In the genomic region with DNA sequence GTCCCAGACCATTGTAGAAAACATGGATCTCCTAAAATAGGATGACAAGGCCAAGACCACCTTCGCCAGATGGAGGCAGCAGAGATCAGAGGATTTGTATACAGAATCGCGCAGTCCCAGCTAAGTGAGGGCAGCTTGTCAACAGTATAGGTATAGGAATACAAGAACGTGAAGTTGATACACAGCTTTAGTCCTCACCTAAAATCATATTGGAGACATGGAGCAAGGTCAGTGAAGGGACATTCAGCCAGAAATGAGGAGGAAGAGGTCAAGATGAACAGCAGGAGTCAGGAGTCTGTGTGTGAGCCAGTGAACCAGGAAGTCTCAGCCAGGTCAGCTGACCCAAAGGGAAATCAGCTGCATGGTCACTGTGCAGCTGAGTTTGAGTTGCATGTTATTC, we compare ENCODE assay signal across 9 cellular contexts.
DNase-seq lines count a peak whose midpoint lies in the region; TF ChIP-seq lines count a peak whose summit lies in the region.
"Had no signal": no experiment of that assay in that cellular context is flagged by ENCODE, and none has a peak within 500 bp of the region (broad histone marks: within the 10 kb centered on the region; RNA-seq: fewer than 3 reads in every experiment).

No MANE protein-coding gene starts in this region.

- no peak overlapping the region for H3K27ac Mint-ChIP-seq in activated CD4-positive, alpha-beta memory T cell treated with anti-CD3 and anti-CD28 coated beads, Interleukin-2, amount 10 ng/mL, durations not matched to agents 7 days and 5 days

- H3K36me3 ChIP-seq in KMS-11 (ENCODE audit: insufficient read depth): no peaks in the 10 kb centered on the region
- no peaks in the 10 kb centered on the region for H3K36me3 ChIP-seq in effector memory CD4-positive, alpha-beta T cell (ENCODE audit: control insufficient read depth, insufficient read depth, low read length)

- no peak overlapping the region for H2AFZ ChIP-seq in KMS-11 (ENCODE audit: low read depth)

- H3K27ac ChIP-seq in KMS-11: no peak overlapping the region
- H3K27ac ChIP-seq in effector memory CD4-positive, alpha-beta T cell (ENCODE audit: insufficient read depth, low read length, poor library complexity, severe bottlenecking): no peak overlapping the region

- H3K79me2 ChIP-seq in KMS-11 (ENCODE audit: insufficient read depth, low read depth): no peaks in the 10 kb centered on the region

- peaks cover 28% of the 10 kb centered on the region for H3K27me3 Mint-ChIP-seq in activated CD4-positive, alpha-beta memory T cell treated with anti-CD3 and anti-CD28 coated beads, Interleukin-2, amount 10 ng/mL, durations not matched to agents 7 days and 5 days

- H3K36me3 Mint-ChIP-seq in activated CD4-positive, alpha-beta memory T cell treated with anti-CD3 and anti-CD28 coated beads, Interleukin-2, amount 10 ng/mL, durations not matched to agents 7 days and 5 days (ENCODE audit: low read depth): no peaks in the 10 kb centered on the region

- H4K20me1 ChIP-seq in KMS-11 (ENCODE audit: insufficient read depth): no peaks in the 10 kb centered on the region

- no peaks in the 10 kb centered on the region for H3K9me3 ChIP-seq in effector memory CD4-positive, alpha-beta T cell (ENCODE audit: control insufficient read depth, low read length)

- no peaks in the 10 kb centered on the region for H3K27me3 ChIP-seq in KMS-11 (ENCODE audit: insufficient read depth, low read depth)
- no peaks in the 10 kb centered on the region for H3K27me3 ChIP-seq in effector memory CD4-positive, alpha-beta T cell (replicated peaks; ENCODE audit: control insufficient read depth, insufficient read depth, low read length, poor library complexity, severe bottlenecking)

- no peak for DNase-seq in GM12864 (ENCODE audit: low read depth)
- peak; percentile 26 for DNase-seq in activated CD4-positive, alpha-beta memory T cell treated with anti-CD3 and anti-CD28 coated beads, Interleukin-2, amount 10 ng/mL, durations not matched to agents 7 days and 5 days
- DNase-seq in medulla oblongata (ENCODE audit: extremely low spot score): peak; percentile 84
- DNase-seq in effector memory CD4-positive, alpha-beta T cell: no peak
- no peak for DNase-seq in activated effector memory CD4-positive, alpha-beta T cell treated with Interleukin-2 at 50 U/mL for 16 hours
- DNase-seq in NCI-H2081 treated with DMSO at 0.1 percent for 48 hours (lab: John Stamatoyannopoulos, UW): no peak
- DNase-seq in activated CD4-positive, CD25-positive, alpha-beta regulatory T cell (lab: John Stamatoyannopoulos, UW): no peak
- DNase-seq: left ventricle myocardium superior had no signal

- H3K4me2 ChIP-seq in KMS-11: no peak overlapping the region

- POLR2A ChIA-PET in activated CD4-positive, alpha-beta memory T cell treated with anti-CD3 and anti-CD28 coated beads, Interleukin-2, amount 10 ng/mL, durations not matched to agents 7 days and 5 days (lab: Charles Lee): no interaction called here

- TF ChIP-seq CTCF in GM12864 (IDR thresholded peaks at IDR 0.05; ENCODE audit: low read depth, low read length, missing control alignments): peak; percentile 35
- TF ChIP-seq CTCF in KMS-11 (conservative IDR thresholded peaks at IDR 0.05; ENCODE audit: low read depth, low read length): 0 out of 2 replicates have a peak, but pooled peaks have one; percentile 28

- H3K9ac ChIP-seq in KMS-11: no peak overlapping the region

- H3K4me3 ChIP-seq in GM12864 (ENCODE audit: low read depth, low read length) (no peak overlapping the region), KMS-11 (IDR thresholded peaks at IDR 0.05; ENCODE audit: insufficient read depth, low read depth, low read length) (no peak overlapping the region)
- no peak overlapping the region for H3K4me3 ChIP-seq in effector memory CD4-positive, alpha-beta T cell (ENCODE audit: insufficient read depth, low read depth, low read length, poor library complexity, severe bottlenecking)

- H3K4me1 ChIP-seq in KMS-11 (ENCODE audit: low read depth, poor library complexity, severe bottlenecking): no peaks in the 10 kb centered on the region
- H3K4me1 ChIP-seq in effector memory CD4-positive, alpha-beta T cell (ENCODE audit: control insufficient read depth, insufficient read depth, low read length, poor library complexity, severe bottlenecking): no peaks in the 10 kb centered on the region

- no peaks in the 10 kb centered on the region for H3K9me3 Mint-ChIP-seq in activated CD4-positive, alpha-beta memory T cell treated with anti-CD3 and anti-CD28 coated beads, Interleukin-2, amount 10 ng/mL, durations not matched to agents 7 days and 5 days

- H3K4me1 Mint-ChIP-seq in activated CD4-positive, alpha-beta memory T cell treated with anti-CD3 and anti-CD28 coated beads, Interleukin-2, amount 10 ng/mL, durations not matched to agents 7 days and 5 days: peaks cover 6% of the 10 kb centered on the region

- no peak overlapping the region for H3K4me3 Mint-ChIP-seq in activated CD4-positive, alpha-beta memory T cell treated with anti-CD3 and anti-CD28 coated beads, Interleukin-2, amount 10 ng/mL, durations not matched to agents 7 days and 5 days

- CTCF ChIA-PET in activated CD4-positive, alpha-beta memory T cell treated with anti-CD3 and anti-CD28 coated beads, Interleukin-2, amount 10 ng/mL, durations not matched to agents 7 days and 5 days (lab: Charles Lee): no interaction called here

Comparison
In these comparisons a context has a peak if more than half of its experiments do, and no peak if none do; other contexts are left out.
1. DNase-seq: peak in activated CD4-positive, alpha-beta memory T cell treated with anti-CD3 and anti-CD28 coated beads, Interleukin-2, amount 10 ng/mL, durations not matched to agents 7 days and 5 days (single experiment) and medulla oblongata (single experiment); none in GM12864 (single experiment), effector memory CD4-positive, alpha-beta T cell (0 of 3), activated effector memory CD4-positive, alpha-beta T cell treated with Interleukin-2 at 50 U/mL for 16 hours (single experiment), NCI-H2081 treated with DMSO at 0.1 percent for 48 hours (single experiment) and activated CD4-positive, CD25-positive, alpha-beta regulatory T cell (0 of 4).